Comparison of ENCODE assay signal across 18 cellular contexts in genomic region chrX:39894626-39895025, GRCh38.
DNase-seq lines count a peak whose midpoint lies in the region; ATAC-seq and TF ChIP-seq lines count a peak whose summit lies in the region.
"Had no signal": no experiment of that assay in that cellular context is flagged by ENCODE, and none has a peak within 500 bp of the region (broad histone marks: within the 10 kb centered on the region; RNA-seq: fewer than 3 reads in every experiment).

No MANE protein-coding gene starts in this region.

- no peaks in the 10 kb centered on the region for H4K20me1 ChIP-seq in hepatocyte (ENCODE audit: insufficient read depth, poor library complexity, severe bottlenecking)

- TF ChIP-seq CTCF in hepatocyte (IDR thresholded peaks at IDR 0.05; ENCODE audit: poor library complexity) (no peak), spleen (IDR thresholded peaks at IDR 0.05 in 8 of 11, conservative IDR thresholded peaks at IDR 0.05 in 3 of 11) (no peak)

- WGBS in hepatocyte (ENCODE audit: low lambda C conversion rate, missing lambda C conversion rate), result 60% methylated on average over 7 of the region's 7 CpGs
- WGBS in spleen, 5 donors, result 52 to 68% (median 64%) methylated on average over 4 to 7 of the region's 7 CpGs

- H3K9me3 ChIP-seq in hepatocyte (ENCODE audit: low read depth) (no peaks in the 10 kb centered on the region), spleen (no peaks in the 10 kb centered on the region)
- H3K9me3 ChIP-seq: Peyer's patch, uterus had no signal

- H3K27me3 ChIP-seq in hepatocyte, result no peaks in the 10 kb centered on the region
- no peaks in the 10 kb centered on the region for H3K27me3 ChIP-seq in spleen (replicated peaks in 1 of 7)
- H3K27me3 ChIP-seq: Peyer's patch, uterus had no signal

- no peaks in the 10 kb centered on the region for H3K9me2 ChIP-seq in hepatocyte (replicated peaks; ENCODE audit: insufficient read depth)

- ATAC-seq in HG03159 (IDR thresholded peaks at IDR 0.05; ENCODE audit: unreplicated experiment), result no peak
- ATAC-seq: GM23338; natural killer cell treated with Interleukin-12 subunit alpha and Interleukin-12 subunit beta and Interleukin-15 and Interleukin-18, amount 100 ng/mL, for 72 hours had no signal

- no peak overlapping the region for H2AFZ ChIP-seq in hepatocyte
- H2AFZ ChIP-seq: GM23338 had no signal

- H3K4me2 ChIP-seq in hepatocyte, result no peak overlapping the region
- H3K4me2 ChIP-seq: GM23338 had no signal

- DNase-seq in NCI-H82 (lab: John Stamatoyannopoulos, UW) (peak; percentile 60), NCI-H82 treated with DMSO at 0.1 percent for 48 hours (lab: John Stamatoyannopoulos, UW; ENCODE audit: unreplicated experiment) (no peak), RPMI7951 (ENCODE audit: low read depth) (peak; percentile 42), hepatocyte (ENCODE audit: low spot score) (peak; percentile 39), spleen (no peak), head of caudate nucleus (no peak), SK-N-DZ (ENCODE audit: low spot score) (no peak)
- DNase-seq: ACHN; activated CD4-positive, alpha-beta T cell treated with anti-CD3 and anti-CD28 coated beads, Interleukin-2, amount 10 ng/mL, durations not matched to agents 24 days and 14 days; activated T-cell treated with anti-CD3 and anti-CD28 coated beads, Interleukin-2, amount 50 U/mL, for 24 hours; kidney glomerular epithelial cell; NCI-H226; Peyer's patch; stimulated activated naive B cell treated with anti-CD40 and anti-IgM and Interleukin-4, amounts not matched to agents 10 μg/mL and 1 μg/mL and 100 μg/mL, for 72 hours; uterus had no signal

- no peaks in the 10 kb centered on the region for H3K79me2 ChIP-seq in hepatocyte

- no peak overlapping the region for H3K4me3 ChIP-seq in hepatocyte
- H3K4me3 ChIP-seq in spleen, result no peak overlapping the region
- H3K4me3 ChIP-seq: GM23338, Peyer's patch, uterus had no signal

- H3K27ac ChIP-seq in hepatocyte (no peak overlapping the region), spleen (peak overlapping the region in 5 of 8 donors; percentile 14 to 45 (median 36))
- H3K27ac ChIP-seq: Peyer's patch, uterus had no signal

- intact Hi-C loops in spleen (cut with DNase I; ENCODE audit: low total_unique reads) (no loop called here), head of caudate nucleus (cut with DNase I) (no loop called here)

- TF ChIP-seq POLR2A in spleen (IDR thresholded peaks at IDR 0.05), result no peak

- H3K36me3 ChIP-seq in hepatocyte (replicated peaks; ENCODE audit: insufficient read depth, low read depth), result no peaks in the 10 kb centered on the region
- no peaks in the 10 kb centered on the region for H3K36me3 ChIP-seq in spleen
- H3K36me3 ChIP-seq: Peyer's patch, uterus had no signal

- peaks cover 31% of the 10 kb centered on the region for H3K4me1 ChIP-seq in hepatocyte (ENCODE audit: insufficient read depth)
- peaks cover 0 to 21% (median 7%) of the 10 kb centered on the region in 6 donors for H3K4me1 ChIP-seq in spleen
- H3K4me1 ChIP-seq: Peyer's patch, uterus had no signal

Comparison
In these comparisons a context has a peak if more than half of its experiments do, and no peak if none do; other contexts are left out.
1. DNase-seq: peak in NCI-H82 (single experiment), RPMI7951 (single experiment) and hepatocyte (single experiment); none in NCI-H82 treated with DMSO at 0.1 percent for 48 hours (single experiment), spleen (single experiment), head of caudate nucleus (0 of 42) and SK-N-DZ (single experiment).